Comparison of ENCODE assay signal across 8 cellular contexts in genomic region chr12:27627123-27627835, GRCh38.
DNase-seq lines count a peak whose midpoint lies in the region; ATAC-seq, FAIRE-seq and TF ChIP-seq lines count a peak whose summit lies in the region.

No MANE protein-coding gene starts in this region.

- ATAC-seq in A549, result peak in 1 of 2 experiments; percentile 39; a peak in 1 of 6 replicates
- ATAC-seq in mucosa of descending colon, result no peak

- peak overlapping the region in 1 of 2 experiments; percentile 55; a peak in 3 of 6 replicates for H3K27ac ChIP-seq in A549
- peak overlapping the region; percentile 42 for H3K27ac ChIP-seq in PC-9

- H4K20me1 ChIP-seq in PC-9 (ENCODE audit: insufficient read depth), result no peaks in the 10 kb centered on the region

- DNase-seq in A549 (ENCODE audit: low read depth in 1 of 2, low spot score in 1 of 2) (no peak), GM20000 (ENCODE audit: low spot score) (peak; percentile 15), PC-9 (peak in 1 of 2 experiments; percentile 57), foreskin fibroblast (peak; percentile 72 to 85), HAP-1 (ENCODE audit: low spot score in 2 of 2) (no peak), DMS53 treated with DMSO at 0.1 percent for 48 hours (lab: John Stamatoyannopoulos, UW; ENCODE audit: unreplicated experiment) (no peak), head of caudate nucleus (no peak), mucosa of descending colon (no peak)

- H3K9me3 ChIP-seq in A549 (no peaks in the 10 kb centered on the region), PC-9 (ENCODE audit: insufficient read depth, low read depth) (no peaks in the 10 kb centered on the region), HAP-1 (no peaks in the 10 kb centered on the region), mucosa of descending colon (no peaks in the 10 kb centered on the region)

- H3K4me1 ChIP-seq in A549 (peaks cover 48% of the 10 kb centered on the region), PC-9 (replicated peaks; ENCODE audit: insufficient read depth) (peaks cover 23% of the 10 kb centered on the region), HAP-1 (peaks cover 6% of the 10 kb centered on the region), mucosa of descending colon (ENCODE audit: low read depth) (no peaks in the 10 kb centered on the region)

- no peaks in the 10 kb centered on the region; the same call in 1 of the 2 replicates for H3K9me2 ChIP-seq in PC-9 (ENCODE audit: insufficient read depth)

- CTCF ChIA-PET in A549 (lab: Yijun Ruan, JAX), result interaction anchor here (0.6 to 1.8 kb wide), 5 partner anchors 8 to 203 kb away, joined by 3 to 5 read pairs (median 3); no protein-coding TSS in a partner anchor
- CTCF ChIA-PET in PC-9 (lab: Charles Lee), result no interaction called here

- FAIRE-seq in A549 (lab: Jason Lieb, UNC), result no peak

- POLR2A ChIA-PET in A549 (lab: Yijun Ruan, JAX) (interaction anchor here (0.6 to 2.4 kb wide), 2 partner anchors 34 to 103 kb away, joined by 3 to 13 read pairs; partner anchors contain the start of gene PPFIBP1), PC-9 (lab: Charles Lee; ENCODE audit: unreplicated experiment) (interaction anchor here (0.6 kb wide), 1 partner anchor 103 kb away, joined by 16 read pairs; no protein-coding TSS in a partner anchor)

- no TSS peak for BruUV-seq in PC-9 (replicated peaks; lab: Mats Ljungman, UMichigan)

- no peaks in the 10 kb centered on the region for H3K79me2 ChIP-seq in PC-9 (ENCODE audit: low read depth)

- no peak for TF ChIP-seq CTCF in A549 (IDR thresholded peaks at IDR 0.05)
- TF ChIP-seq CTCF in GM20000 (IDR thresholded peaks at IDR 0.05; ENCODE audit: extremely low read depth, missing control alignments), result no peak
- no peak for TF ChIP-seq CTCF in PC-9 (conservative IDR thresholded peaks at IDR 0.05)
- TF ChIP-seq CTCF in foreskin fibroblast (IDR thresholded peaks at IDR 0.05; ENCODE audit: low read depth, low read length), result no peak
- no peak for TF ChIP-seq CTCF in mucosa of descending colon (IDR thresholded peaks at IDR 0.05)

- no peak overlapping the region for H3K4me3 ChIP-seq in A549
- H3K4me3 ChIP-seq in PC-9, result no peak overlapping the region
- H3K4me3 ChIP-seq in foreskin fibroblast (ENCODE audit: low read depth in 1 of 2, low read length in 2 of 2), result no peak overlapping the region
- no peak overlapping the region for H3K4me3 ChIP-seq in HAP-1
- no peak overlapping the region for H3K4me3 ChIP-seq in mucosa of descending colon

- intact Hi-C loops in PC-9 (cut with micrococcal nuclease; ENCODE audit: unreplicated experiment) (no loop called here), head of caudate nucleus (cut with DNase I) (no loop called here), mucosa of descending colon (cut with DNase I, micrococcal nuclease) (no loop called here)

- H2AFZ ChIP-seq in PC-9, result no peak overlapping the region

- H3K36me3 ChIP-seq in PC-9 (ENCODE audit: low read depth), result no peaks in the 10 kb centered on the region
- H3K36me3 ChIP-seq in HAP-1 (replicated peaks), result no peaks in the 10 kb centered on the region
- H3K36me3 ChIP-seq in mucosa of descending colon (ENCODE audit: low read depth), result no peaks in the 10 kb centered on the region

- peak overlapping the region; percentile 38 for H3K4me2 ChIP-seq in A549
- H3K4me2 ChIP-seq in PC-9, result 0 out of 2 replicates have a peak overlapping the region, but pooled peaks have one; percentile 1

- no peak for TF ChIP-seq POLR2A in A549 (IDR thresholded peaks at IDR 0.05; ENCODE audit: low read length)

- WGBS in A549 (ENCODE audit: missing lambda C conversion rate), result 60% methylated on average over 7 of the region's 7 CpGs

- TF ChIP-seq RAD21 in A549 (conservative IDR thresholded peaks at IDR 0.05 in 1 of 2, IDR thresholded peaks at IDR 0.05 in 1 of 2), result no peak

- no peak for TF ChIP-seq EP300 in A549 (IDR thresholded peaks at IDR 0.05)

- H3F3A ChIP-seq in PC-9 (ENCODE audit: insufficient read depth, low read depth), result peaks cover 11% of the 10 kb centered on the region; the same call in 1 of the 2 replicates

- H3K27me3 ChIP-seq in PC-9 (ENCODE audit: insufficient read depth, low read depth), result no peaks in the 10 kb centered on the region
- no peaks in the 10 kb centered on the region for H3K27me3 ChIP-seq in HAP-1 (ENCODE audit: low read depth)

- in situ Hi-C loops in HAP-1 (cut with MboI; ENCODE audit: low sequenced_read_pairs), result no loop called here

TF ChIP-seq in A549, 52 proteins besides CTCF, POLR2A, EP300 and RAD21:
- TF ChIP-seq CEBPB (IDR thresholded peaks at IDR 0.05), result peak; percentile 87 to 89
- no peak for TF ChIP-seq NPAS2 (CRISPR knock-in tag; IDR thresholded peaks at IDR 0.05; ENCODE audit: borderline replicate concordance)
- TF ChIP-seq ZSCAN20 (CRISPR knock-in tag; IDR thresholded peaks at IDR 0.05), result no peak

Comparison
In these comparisons a context has a peak if more than half of its experiments do, and no peak if none do; other contexts are left out.
1. DNase-seq: peak in GM20000 (single experiment) and foreskin fibroblast (2 of 2); none in A549 (0 of 2), HAP-1 (0 of 2), DMS53 treated with DMSO at 0.1 percent for 48 hours (single experiment), head of caudate nucleus (0 of 42) and mucosa of descending colon (0 of 3).